In the genomic region with DNA sequence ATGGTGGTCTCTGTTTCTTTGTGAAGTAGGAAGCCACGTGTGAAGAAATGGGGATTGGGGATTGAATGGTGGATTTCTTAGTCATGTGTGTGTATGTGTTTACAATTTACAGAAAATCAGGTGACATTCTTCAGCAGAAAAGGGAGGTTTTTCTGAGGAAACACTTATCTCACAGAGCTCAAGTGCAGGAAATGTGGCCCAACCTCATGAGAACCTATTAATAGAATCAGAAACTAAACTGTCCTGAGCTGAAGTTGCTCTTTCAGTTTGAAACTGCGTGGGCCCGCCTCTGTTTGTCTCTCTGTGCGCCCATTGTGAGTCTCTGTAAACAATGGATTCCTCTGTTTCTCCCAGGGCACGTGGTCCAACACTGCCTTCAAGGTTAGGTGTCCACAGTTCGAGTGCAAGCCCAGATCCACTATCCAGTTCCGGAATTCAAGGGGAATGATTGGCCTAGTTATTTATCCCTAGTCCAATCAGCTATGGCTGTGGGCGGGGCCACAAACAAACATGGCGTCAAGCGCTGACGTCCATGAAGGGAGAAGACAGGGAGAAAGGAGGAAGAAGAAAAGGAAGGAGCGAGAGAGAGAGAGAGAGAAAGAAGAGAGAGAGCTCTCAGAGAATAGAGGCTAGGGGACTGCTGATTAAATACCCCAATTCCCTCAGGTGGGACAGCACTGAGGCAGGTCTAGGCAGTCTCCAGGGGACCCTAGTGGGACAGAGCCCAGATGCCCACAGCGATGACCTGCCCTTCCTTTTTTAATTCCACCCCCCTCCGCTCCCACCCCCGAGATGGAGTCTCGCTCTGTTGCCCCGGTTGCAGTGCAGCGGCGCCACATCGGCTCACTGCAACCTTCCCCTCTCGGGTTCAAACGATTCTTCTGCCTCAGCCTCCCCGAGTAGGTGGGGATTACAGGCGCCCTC, we compare ENCODE assay signal across 8 cellular contexts. TPM values are rescaled to one million over a fixed set of nuclear protein-coding genes. Genes with fewer than 3 reads are reported as not detected.
DNase-seq lines count a peak whose midpoint lies in the region; ATAC-seq and TF ChIP-seq lines count a peak whose summit lies in the region.

No MANE protein-coding gene starts in this region.

- H3K27me3 ChIP-seq in duodenal mucosa (ENCODE audit: control insufficient read depth in 1 of 2, insufficient read depth in 2 of 2, low read length in 2 of 2) = no peaks in the 10 kb centered on the region
- H3K27me3 ChIP-seq in neuron (ENCODE audit: insufficient read depth, low read length) = no peaks in the 10 kb centered on the region
- no peaks in the 10 kb centered on the region for H3K27me3 ChIP-seq in thyroid gland

- H3K36me3 ChIP-seq in duodenal mucosa (ENCODE audit: control insufficient read depth in 1 of 2, insufficient read depth in 2 of 2, low read length in 2 of 2) (no peaks in the 10 kb centered on the region), neuron (ENCODE audit: insufficient read depth, low read length) (no peaks in the 10 kb centered on the region), thyroid gland (no peaks in the 10 kb centered on the region)

- peak overlapping the region; percentile 2 to 34 for H3K9ac ChIP-seq in duodenal mucosa (ENCODE audit: low read depth in 1 of 2, low read length in 2 of 2)

- intact Hi-C loops in thyroid gland (cut with DNase I) = no loop called here

- peak overlapping the region; percentile 27 for H2AFZ ChIP-seq in neuron (ENCODE audit: low read depth, low read length)

- H3K27ac ChIP-seq in duodenal mucosa (ENCODE audit: low read depth, low read length) (peak overlapping the region; percentile 64), thyroid gland (peak overlapping the region in 1 of 3 donors; percentile 55)

- DNase-seq in CD1c-positive myeloid dendritic cell (ENCODE audit: extremely low spot score) = peak; percentile 92
- DNase-seq in HT-29 (ENCODE audit: low spot score) = peak; percentile 28
- DNase-seq in activated CD4-positive, alpha-beta T cell treated with anti-CD3 and anti-CD28 coated beads for 48 hours = peak; percentile 82
- DNase-seq in thyroid gland = peak; percentile 10 to 29
- no peak for DNase-seq in T1000 (lab: John Stamatoyannopoulos, UW)

- TF ChIP-seq CTCF in thyroid gland (IDR thresholded peaks at IDR 0.05) = no peak

- H3K4me1 ChIP-seq in duodenal mucosa (ENCODE audit: control insufficient read depth in 1 of 2, insufficient read depth in 2 of 2, low read length in 2 of 2) (peaks cover 9 to 11% of the 10 kb centered on the region in 2 donors), neuron (ENCODE audit: insufficient read depth, low read length) (no peaks in the 10 kb centered on the region), thyroid gland (peaks cover 0 to 8% of the 10 kb centered on the region in 2 donors)

- H3K4me3 ChIP-seq in duodenal mucosa (ENCODE audit: low read depth in 1 of 2, low read length in 2 of 2) (peak overlapping the region; percentile 47 to 56), neuron (ENCODE audit: low read length) (no peak overlapping the region), thyroid gland (replicated peaks in 1 of 3) (no peak overlapping the region)

- no peaks in the 10 kb centered on the region for H3K9me3 ChIP-seq in duodenal mucosa (ENCODE audit: control insufficient read depth in 1 of 2, low read length in 2 of 2)
- no peaks in the 10 kb centered on the region for H3K9me3 ChIP-seq in neuron (ENCODE audit: low read length)
- no peaks in the 10 kb centered on the region for H3K9me3 ChIP-seq in thyroid gland

- 73 to 76% methylated on average over 24 of the region's 24 CpGs for WGBS in thyroid gland, 2 donors

- peak; percentile 94 for ATAC-seq in GM19468 (IDR thresholded peaks at IDR 0.05; ENCODE audit: extremely low read depth, unreplicated experiment)

- no peak for TF ChIP-seq POLR2A in thyroid gland (IDR thresholded peaks at IDR 0.05)

RNA-seq across cellular contexts. Expression of a gene that starts 31.4 kb away (rescaled TPM):
- total RNA-seq in HT-29 (2014; rRNA removed; shearing (Covaris generic)) = 8.3 and 12.9 TPM in 2 replicates
- 10 to 100 TPM; 16.1 to 41.5 (median 21.9) TPM for total RNA-seq in thyroid gland

RNA-seq across cellular contexts. Expression of a gene that starts 44.4 kb away (rescaled TPM):
- total RNA-seq in HT-29 (2014; rRNA removed; shearing (Covaris generic)) = 5.5 and 5.8 TPM in 2 replicates
- total RNA-seq in thyroid gland = 10 to 100 TPM; 21.6 to 36.0 (median 29.5) TPM

Comparison
In these comparisons a context has a peak if more than half of its experiments do, and no peak if none do; other contexts are left out.
1. H3K4me3 ChIP-seq: peak in duodenal mucosa (2 of 2); none in neuron (single experiment) and thyroid gland (0 of 3).